ENCODE assay signal across 9 cellular contexts in the genomic region with DNA sequence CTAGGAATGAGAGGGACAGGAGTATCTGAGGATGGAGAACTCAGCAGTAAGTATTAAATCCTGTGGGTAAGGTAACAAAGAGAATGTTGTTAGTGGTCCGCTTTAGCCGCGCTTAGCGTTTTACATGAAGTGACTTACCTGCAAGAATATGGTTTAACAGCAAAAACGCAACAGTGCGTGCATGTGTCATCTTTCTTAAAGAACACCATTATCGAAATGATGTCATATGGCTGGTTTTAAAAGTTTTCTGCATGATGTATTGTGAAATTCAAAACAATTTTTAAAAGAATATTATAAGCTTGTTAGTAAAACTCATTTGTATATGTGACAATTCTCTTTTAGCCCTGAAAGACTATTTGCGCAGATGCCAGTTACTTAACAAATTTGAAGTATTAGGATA. TPM values are rescaled to one million over a fixed set of nuclear protein-coding genes. Genes with fewer than 3 reads are reported as not detected.
DNase-seq lines count a peak whose midpoint lies in the region; ATAC-seq, FAIRE-seq and TF ChIP-seq lines count a peak whose summit lies in the region.
"Had no signal": no experiment of that assay in that cellular context is flagged by ENCODE, and none has a peak within 500 bp of the region (broad histone marks: within the 10 kb centered on the region; RNA-seq: fewer than 3 reads in every experiment).

No MANE protein-coding gene starts in this region.

- no peak for ATAC-seq in right cardiac atrium
- ATAC-seq in HG02885 (IDR thresholded peaks at IDR 0.05; ENCODE audit: poor library complexity, unreplicated experiment) = no peak

- peak overlapping the region; percentile 95 for H3K4me3 ChIP-seq in WERI-Rb-1 (ENCODE audit: low read depth, low read length)
- H3K4me3 ChIP-seq in right cardiac atrium (ENCODE audit: low read length) = peak overlapping the region; percentile 98
- H3K4me3 ChIP-seq in small intestine (ENCODE audit: low read depth in 1 of 2, low read length in 2 of 2) = peak overlapping the region; percentile 88 to 90

- H3K27me3 ChIP-seq in WERI-Rb-1 (ENCODE audit: insufficient read depth, low read depth, severe bottlenecking) (no peaks in the 10 kb centered on the region), right cardiac atrium (ENCODE audit: control insufficient read depth, insufficient read depth) (no peaks in the 10 kb centered on the region), small intestine (ENCODE audit: control insufficient read depth in 2 of 2, insufficient read depth in 2 of 2, low read length in 2 of 2) (no peaks in the 10 kb centered on the region)

- WGBS in right cardiac atrium = 54% methylated on average over 8 of the region's 8 CpGs
- 36 to 48% (median 42%) methylated on average over 8 of the region's 8 CpGs for WGBS in small intestine, 3 donors

- H3K36me3 ChIP-seq in WERI-Rb-1 (peaks cover 58% of the 10 kb centered on the region), small intestine (ENCODE audit: control insufficient read depth in 2 of 2, insufficient read depth in 2 of 2, low read length in 2 of 2) (no peaks in the 10 kb centered on the region)

- H3K27ac ChIP-seq in WERI-Rb-1 (no peak overlapping the region), right cardiac atrium (ENCODE audit: low read length) (no peak overlapping the region), small intestine (ENCODE audit: low read depth in 1 of 2, low read length in 1 of 2) (no peak overlapping the region)

- no peak for TF ChIP-seq CTCF in WERI-Rb-1 (IDR thresholded peaks at IDR 0.05; ENCODE audit: low read depth, low read length)

- H3K9me3 ChIP-seq in WERI-Rb-1 (ENCODE audit: severe bottlenecking) (no peaks in the 10 kb centered on the region), right cardiac atrium (ENCODE audit: control insufficient read depth, low read length) (no peaks in the 10 kb centered on the region), small intestine (ENCODE audit: control insufficient read depth, low read depth) (no peaks in the 10 kb centered on the region)

- H3K4me1 ChIP-seq in right cardiac atrium (ENCODE audit: control insufficient read depth, insufficient read depth, low read length) (peaks cover 2% of the 10 kb centered on the region), small intestine (ENCODE audit: control insufficient read depth in 2 of 2, insufficient read depth in 1 of 2, low read depth in 1 of 2, low read length in 1 of 2) (peaks cover 4 to 12% of the 10 kb centered on the region in 2 donors)

- no peak for FAIRE-seq in small intestine (lab: Jason Lieb, UNC)
- no peak for FAIRE-seq in RCC 7860 (lab: Jason Lieb, UNC)

- DNase-seq in DMS53 (lab: John Stamatoyannopoulos, UW) (peak; percentile 54), DMS53 treated with DMSO at 0.1 percent for 48 hours (lab: John Stamatoyannopoulos, UW; ENCODE audit: unreplicated experiment) (no peak), WERI-Rb-1 (no peak), right cardiac atrium (no peak), small intestine (no peak), RCC 7860 (ENCODE audit: low spot score) (no peak), NCI-H1417 (lab: John Stamatoyannopoulos, UW) (no peak)

- intact Hi-C loops in right cardiac atrium (cut with DNase I) = no loop called here

RNA-seq across cellular contexts. Expression of a gene that starts 1.7 kb away (rescaled TPM):
- total RNA-seq in right cardiac atrium = 10 to 100 TPM; 13.4 to 18.4 (median 17.0) TPM
- polyA plus RNA-seq in right cardiac atrium (6.0 TPM), small intestine (1 to 10 TPM; 4.9 to 7.3 (median 6.0) TPM)

RNA-seq across cellular contexts. Expression of a gene that starts 50.0 kb away (rescaled TPM):
- under 1 TPM in 2 of 4 donors, not detected in 2; 0.29 to 0.67 TPM for total RNA-seq in right cardiac atrium
- 0.38 TPM for polyA plus RNA-seq in right cardiac atrium
- polyA plus RNA-seq in small intestine = under 1 TPM in 1 of 3 donors, not detected in 2; 0.30 TPM
- total RNA-seq: A172 had no signal
